Comparison of ENCODE assay signal across 8 cellular contexts in the genomic region with DNA sequence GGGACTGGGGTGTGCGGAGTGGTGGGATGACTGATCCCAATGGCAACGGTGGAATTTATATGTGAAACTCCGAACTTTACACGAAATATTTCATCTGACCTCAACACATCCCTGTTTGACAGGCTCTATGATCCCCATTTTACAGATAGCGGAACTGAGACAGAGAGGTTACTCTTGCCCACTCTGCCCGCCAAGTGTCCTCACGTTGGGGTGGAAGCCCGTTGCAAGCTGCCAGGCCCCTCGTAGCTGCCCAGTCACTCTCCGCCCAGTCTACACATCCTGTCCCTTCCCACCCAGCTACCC. TPM values are rescaled to one million over a fixed set of nuclear protein-coding genes. Genes with fewer than 3 reads are reported as not detected.
A peak's percentile ranks its signal among the peaks of the same experiment; 100 is the strongest.
DNase-seq lines count a peak whose midpoint lies in the region; ATAC-seq and TF ChIP-seq lines count a peak whose summit lies in the region.

No MANE protein-coding gene starts in this region.

- in situ Hi-C loops in brain microvascular endothelial cell (cut with HindIII; ENCODE audit: low pct_ligation_motif_present, low sequenced_read_pairs) = no loop called here

- no peaks in the 10 kb centered on the region for H3K36me3 ChIP-seq in HCT116 (ENCODE audit: control insufficient read depth in 1 of 2, insufficient read depth in 2 of 2, low read length in 2 of 2)
- no peaks in the 10 kb centered on the region for H3K36me3 ChIP-seq in brain microvascular endothelial cell (replicated peaks)

- no peaks in the 10 kb centered on the region; the same call in 1 of the 2 replicates for H4K20me1 ChIP-seq in HCT116 (ENCODE audit: insufficient read depth)

- TF ChIP-seq CTCF in 22Rv1 (IDR thresholded peaks at IDR 0.05) (no peak), HCT116 (IDR thresholded peaks at IDR 0.05 in 2 of 3, conservative IDR thresholded peaks at IDR 0.05 in 1 of 3; ENCODE audit: borderline replicate concordance in 1 of 3, insufficient read depth in 1 of 3, low read depth in 2 of 3, low read length in 2 of 3) (no peak), brain microvascular endothelial cell (IDR thresholded peaks at IDR 0.05; ENCODE audit: low read depth, low read length, missing control alignments) (no peak), GM20000 (IDR thresholded peaks at IDR 0.05; ENCODE audit: extremely low read depth, missing control alignments) (no peak)

- POLR2A ChIA-PET in HCT116 (lab: Charles Lee) = interaction anchor here (1.0 to 1.3 kb wide), 2 partner anchors 47 to 72 kb away, joined by 3 to 4 read pairs; no protein-coding TSS in a partner anchor

- H3K4me3 ChIP-seq in HCT116 (replicated peaks in 1 of 2; ENCODE audit: low read depth in 1 of 2, low read length in 2 of 2) (peak overlapping the region; percentile 43 to 62), brain microvascular endothelial cell (ENCODE audit: low read depth, low read length) (peak overlapping the region; percentile 48), mononuclear cell (ENCODE audit: low read length) (peak overlapping the region; percentile 55)

- TF ChIP-seq POLR2A in HCT116 (IDR thresholded peaks at IDR 0.05; ENCODE audit: borderline replicate concordance, extremely low read depth, insufficient read depth, insufficient read length) = no peak

- no peak for TF ChIP-seq RAD21 in HCT116 (IDR thresholded peaks at IDR 0.05; ENCODE audit: low read depth)

- ATAC-seq in HCT116 (no peak), GM21717 (IDR thresholded peaks at IDR 0.05; ENCODE audit: unreplicated experiment) (no peak)

- DNase-seq in HCT116 (ENCODE audit: low read depth, low spot score) (no peak), brain microvascular endothelial cell (no peak), GM20000 (ENCODE audit: low spot score) (no peak), COR-L47 (lab: John Stamatoyannopoulos, UW) (no peak)
- DNase-seq in stimulated activated CD4-positive, alpha-beta T cell treated with anti-CD3 and anti-CD28 coated beads, Interleukin-4, amount 100 ng/mL, for 24 hours = no peak

- H3K9me3 ChIP-seq in HCT116 (ENCODE audit: control insufficient read depth in 1 of 2, insufficient read depth in 1 of 2, low read depth in 1 of 2, low read length in 2 of 2) = no peaks in the 10 kb centered on the region
- no peaks in the 10 kb centered on the region for H3K9me3 ChIP-seq in mononuclear cell (ENCODE audit: low read depth, low read length)

- peak overlapping the region; percentile 67 for H3K9ac ChIP-seq in HCT116 (ENCODE audit: low read length)

- CTCF ChIA-PET in HCT116 (lab: Charles Lee) = interaction anchor here (0.8 to 1.6 kb wide), 4 partner anchors 59 to 297 kb away, joined by 3 to 6 read pairs (median 4); no protein-coding TSS in a partner anchor

- peaks cover 34% of the 10 kb centered on the region for H3K79me2 ChIP-seq in HCT116 (ENCODE audit: insufficient read depth, low read length)

- peak overlapping the region; percentile 88 for H3K4me2 ChIP-seq in HCT116 (ENCODE audit: low read length)

- no peaks in the 10 kb centered on the region for H3K27me3 ChIP-seq in HCT116 (ENCODE audit: insufficient read depth, low read length)
- no peaks in the 10 kb centered on the region for H3K27me3 ChIP-seq in brain microvascular endothelial cell (replicated peaks)
- H3K27me3 ChIP-seq in mononuclear cell (ENCODE audit: insufficient read depth, low read length) = peaks cover 11% of the 10 kb centered on the region

- H3K27ac ChIP-seq in 22Rv1 (peak overlapping the region; percentile 42; the same call in 1 of the 2 replicates), HCT116 (ENCODE audit: low read depth, low read length) (no peak overlapping the region), brain microvascular endothelial cell (no peak overlapping the region)

- RAD21 ChIA-PET in HCT116 (lab: Charles Lee; ENCODE audit: low non-redundant PET in 1 of 2, low total read pairs in 2 of 2, uncharacterized antibody in 2 of 2, unreplicated experiment in 2 of 2) = interaction anchor here in 1 of 2 experiments (0.7 kb wide), 1 partner anchor 214 kb away, joined by 3 read pairs; no protein-coding TSS in a partner anchor

- H3K4me1 ChIP-seq in HCT116 (ENCODE audit: control insufficient read depth in 1 of 2, insufficient read depth in 2 of 2, low read length in 2 of 2) (peaks cover 27 to 46% of the 10 kb centered on the region in 2 experiments), mononuclear cell (ENCODE audit: insufficient read depth, low read length) (peaks cover 51% of the 10 kb centered on the region)

- no TSS peak for BruUV-seq in HCT116 (replicated peaks; lab: Mats Ljungman, UMichigan)

- peak overlapping the region; percentile 95 for H2AFZ ChIP-seq in HCT116 (ENCODE audit: low read depth, low read length, poor library complexity, severe bottlenecking)

- no peaks in the 10 kb centered on the region for H3K9me2 ChIP-seq in HCT116 (ENCODE audit: insufficient read depth)

- intact Hi-C loops in HCT116 (cut with micrococcal nuclease) = loop anchor here (5.0 kb wide), 1 partner anchor 59 kb away; no protein-coding TSS in a partner anchor

TF ChIP-seq in HCT116, 20 proteins besides CTCF, POLR2A, EP300 and RAD21:
- TF ChIP-seq TCF7L2 (IDR thresholded peaks at IDR 0.05; ENCODE audit: borderline replicate concordance, extremely low read depth, insufficient read depth, insufficient read length) (no peak), CBX3 (IDR thresholded peaks at IDR 0.05; ENCODE audit: low read depth) (0 out of 2 replicates have a peak, but pooled peaks have one; percentile 11), EZH2 (IDR thresholded peaks at IDR 0.05) (no peak)
- TF ChIP-seq, protein P1, sequence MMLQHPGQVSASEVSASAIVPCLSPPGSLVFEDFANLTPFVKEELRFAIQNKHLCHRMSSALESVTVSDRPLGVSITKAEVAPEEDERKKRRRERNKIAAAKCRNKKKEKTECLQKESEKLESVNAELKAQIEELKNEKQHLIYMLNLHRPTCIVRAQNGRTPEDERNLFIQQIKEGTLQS (IDR thresholded peaks at IDR 0.05) = no peak

RNA-seq across cellular contexts. Expression of a gene that starts 0.4 kb away (rescaled TPM):
- 27.0 TPM for total RNA-seq in HCT116 (2021; ENCODE audit: unreplicated experiment)
- polyA plus RNA-seq in HCT116 (2012) = 9.7 and 16.0 TPM in 2 replicates
- 7.8 TPM for total RNA-seq in mononuclear cell

RNA-seq across cellular contexts. Expression of a gene that starts 48.9 kb away (rescaled TPM):
- total RNA-seq in HCT116 (2021; ENCODE audit: unreplicated experiment) (870 TPM), mononuclear cell (240 TPM)
- polyA plus RNA-seq in HCT116 (2012) = 635 and 851 TPM in 2 replicates

RNA-seq across cellular contexts. Expression of a gene that starts 49.9 kb away (rescaled TPM):
- total RNA-seq in HCT116 (2021; ENCODE audit: unreplicated experiment) (274 TPM), mononuclear cell (135 TPM)
- 57.7 and 80.0 TPM in 2 replicates for polyA plus RNA-seq in HCT116 (2012)
